ENCODE assay signal across 1 cellular context in genomic region chr1:112502827-112503226, GRCh38.
TF ChIP-seq lines count a peak whose summit lies in the region.

No MANE protein-coding gene starts in this region.

TF ChIP-seq in IMR-90, 13 proteins besides CTCF, POLR2A, EP300 and RAD21 (continued from another document):
- no peak for TF ChIP-seq CEBPB (IDR thresholded peaks at IDR 0.05; ENCODE audit: low read depth, low read length)
- no peak for TF ChIP-seq ELK1 (IDR thresholded peaks at IDR 0.05; ENCODE audit: borderline replicate concordance, low read depth, low read length)
- TF ChIP-seq, protein P1, sequence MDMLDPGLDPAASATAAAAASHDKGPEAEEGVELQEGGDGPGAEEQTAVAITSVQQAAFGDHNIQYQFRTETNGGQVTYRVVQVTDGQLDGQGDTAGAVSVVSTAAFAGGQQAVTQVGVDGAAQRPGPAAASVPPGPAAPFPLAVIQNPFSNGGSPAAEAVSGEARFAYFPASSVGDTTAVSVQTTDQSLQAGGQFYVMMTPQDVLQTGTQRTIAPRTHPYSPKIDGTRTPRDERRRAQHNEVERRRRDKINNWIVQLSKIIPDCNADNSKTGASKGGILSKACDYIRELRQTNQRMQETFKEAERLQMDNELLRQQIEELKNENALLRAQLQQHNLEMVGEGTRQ (IDR thresholded peaks at IDR 0.05; ENCODE audit: low read depth, low read length), result no peak
- no peak for TF ChIP-seq MAZ (IDR thresholded peaks at IDR 0.05; ENCODE audit: borderline replicate concordance, low read depth, low read length)
- TF ChIP-seq SMC3 (IDR thresholded peaks at IDR 0.05; ENCODE audit: low read depth, low read length), result no peak
- TF ChIP-seq CHD1 (IDR thresholded peaks at IDR 0.05; ENCODE audit: low read depth, low read length), result no peak
- TF ChIP-seq MAFK (IDR thresholded peaks at IDR 0.05; ENCODE audit: low read depth, low read length), result no peak
- no peak for TF ChIP-seq FOS (IDR thresholded peaks at IDR 0.05; ENCODE audit: low read depth, low read length)
- TF ChIP-seq BHLHE40 (IDR thresholded peaks at IDR 0.05; ENCODE audit: low read depth, low read length), result no peak
- TF ChIP-seq MXI1 (IDR thresholded peaks at IDR 0.05; ENCODE audit: borderline replicate concordance, low read depth, low read length), result no peak
- TF ChIP-seq RCOR1 (IDR thresholded peaks at IDR 0.05; ENCODE audit: insufficient replicate concordance, low read length), result no peak
- no peak for TF ChIP-seq NFE2L2 (IDR thresholded peaks at IDR 0.05; ENCODE audit: low read depth, low read length)
